ENCODE assay signal across 8 cellular contexts in genomic region chr15:64635486-64635815, GRCh38.
DNase-seq lines count a peak whose midpoint lies in the region; ATAC-seq and TF ChIP-seq lines count a peak whose summit lies in the region.

No MANE protein-coding gene starts in this region.

- H3K27me3 ChIP-seq in Peyer's patch, result no peaks in the 10 kb centered on the region

- H3K36me3 Mint-ChIP-seq in neural crest cell (ENCODE audit: low read depth), result peaks cover 14% of the 10 kb centered on the region

- H3K4me1 ChIP-seq in Peyer's patch, result peaks cover 0 to 61% (median 21%) of the 10 kb centered on the region in 4 donors

- H3K4me3 Mint-ChIP-seq in neural crest cell, result peak overlapping the region; percentile 7

- peak overlapping the region; percentile 79 for H3K27ac Mint-ChIP-seq in neural crest cell (ENCODE audit: unreplicated experiment)

- no peak overlapping the region for H3K4me3 ChIP-seq in Peyer's patch

- peaks cover 4% of the 10 kb centered on the region for H3K9me3 Mint-ChIP-seq in neural crest cell

- H3K27me3 Mint-ChIP-seq in neural crest cell (ENCODE audit: low read depth), result no peaks in the 10 kb centered on the region

- H3K36me3 ChIP-seq in Peyer's patch, result no peaks in the 10 kb centered on the region

- H3K9me3 ChIP-seq in Peyer's patch, result no peaks in the 10 kb centered on the region

- DNase-seq in Peyer's patch (peak in 1 of 3 donors; percentile 69), neural crest cell (ENCODE audit: low read depth, low spot score) (no peak), putamen (ENCODE audit: low spot score) (no peak), NCI-H1436 (lab: John Stamatoyannopoulos, UW) (no peak)

- peaks cover 41% of the 10 kb centered on the region for H3K4me1 Mint-ChIP-seq in neural crest cell

- peak in 1 of 2 donors; percentile 20 for TF ChIP-seq POLR2A in Peyer's patch (IDR thresholded peaks at IDR 0.05)

- no peak for TF ChIP-seq CTCF in Peyer's patch (IDR thresholded peaks at IDR 0.05)
- no peak for TF ChIP-seq CTCF in neural crest cell (conservative IDR thresholded peaks at IDR 0.05)

- ATAC-seq in GM18907 (IDR thresholded peaks at IDR 0.05; ENCODE audit: unreplicated experiment), result peak; percentile 12
- peak; percentile 94 for ATAC-seq in esophagus mucosa
- no peak for ATAC-seq in HG02870 (IDR thresholded peaks at IDR 0.05; ENCODE audit: unreplicated experiment)
- no peak for ATAC-seq in HG02852 (IDR thresholded peaks at IDR 0.05; ENCODE audit: unreplicated experiment)

- H3K27ac ChIP-seq in Peyer's patch, result peak overlapping the region; percentile 43 to 82 (median 52)

Comparison
In these comparisons a context has a peak if more than half of its experiments do, and no peak if none do; other contexts are left out.
1. ATAC-seq: peak in GM18907 (single experiment) and esophagus mucosa (single experiment); none in HG02870 (single experiment) and HG02852 (single experiment).